In genomic region chr16:3129137-3130131, GRCh38 we compare ENCODE assay signal across 8 cellular contexts. TPM values are rescaled to one million over a fixed set of nuclear protein-coding genes. Genes with fewer than 3 reads are reported as not detected.
A peak's percentile ranks its signal among the peaks of the same experiment; 100 is the strongest.
DNase-seq lines count a peak whose midpoint lies in the region; ATAC-seq and TF ChIP-seq lines count a peak whose summit lies in the region.

No MANE protein-coding gene starts in this region.

- H3K4me1 ChIP-seq in Caco-2, result no peaks in the 10 kb centered on the region

- intact Hi-C loops in Caco-2 (cut with micrococcal nuclease; ENCODE audit: unreplicated experiment), result loop anchor here (1.0 to 5.0 kb wide), 2 partner anchors 38 to 70 kb away; no protein-coding TSS in a partner anchor

- in situ Hi-C loops in astrocyte of the cerebellum (cut with HindIII; ENCODE audit: low sequenced_read_pairs), result loop anchor here (5.0 kb wide), 1 partner anchor 82 kb away; the partner anchor contains the start of gene MMP25

- no peaks in the 10 kb centered on the region for H3K27me3 ChIP-seq in Caco-2 (replicated peaks; ENCODE audit: control insufficient read depth, insufficient read depth, low read length)

- peak overlapping the region; percentile 81 for H3K4me3 Mint-ChIP-seq in Caco-2 (ENCODE audit: unreplicated experiment)

- H3K4me3 ChIP-seq in Caco-2 (ENCODE audit: low read depth, low read length) (peak overlapping the region; percentile 36), astrocyte of the cerebellum (ENCODE audit: low read depth, low read length) (peak overlapping the region; percentile 5), skeletal muscle cell (ENCODE audit: low read depth, low read length) (peak overlapping the region; percentile 42)

- H3K27me3 Mint-ChIP-seq in Caco-2 (ENCODE audit: insufficient read depth, unreplicated experiment), result no peaks in the 10 kb centered on the region

- peaks cover 2% of the 10 kb centered on the region for H3K36me3 ChIP-seq in Caco-2 (ENCODE audit: control insufficient read depth, insufficient read depth, low read length)

- BruUV-seq in Caco-2 (replicated peaks; lab: Mats Ljungman, UMichigan), result no TSS peak

- peak; percentile 74 to 81 for DNase-seq in Caco-2
- peak; percentile 79 for DNase-seq in NCI-H2029 (lab: John Stamatoyannopoulos, UW)
- peak; percentile 37 to 94 (median 67) for DNase-seq in T-helper 2 cell
- peak; percentile 76 for DNase-seq in astrocyte of the cerebellum (ENCODE audit: low read depth)
- peak in 50 of 51 donors; percentile 18 to 85 (median 54) for DNase-seq in hypothalamus (lab: John Stamatoyannopoulos, UW)
- no peak for DNase-seq in skeletal muscle cell (ENCODE audit: low read depth)
- DNase-seq in HuH-7.5 (ENCODE audit: low spot score), result no peak

- H3K4me1 Mint-ChIP-seq in Caco-2 (ENCODE audit: low read depth, unreplicated experiment), result peaks cover 15% of the 10 kb centered on the region

- H3K9me3 ChIP-seq in Caco-2, result no peaks in the 10 kb centered on the region

- peak; percentile 47 for ATAC-seq in GM21717 (IDR thresholded peaks at IDR 0.05; ENCODE audit: unreplicated experiment)

- POLR2A ChIA-PET in Caco-2 (lab: Charles Lee), result interaction anchor here (0.7 to 1.3 kb wide), 5 partner anchors 21 to 473 kb away, joined by 3 to 7 read pairs (median 4); no protein-coding TSS in a partner anchor

- no peaks in the 10 kb centered on the region for H3K9me3 Mint-ChIP-seq in Caco-2 (ENCODE audit: unreplicated experiment)

- H3K36me3 Mint-ChIP-seq in Caco-2 (ENCODE audit: insufficient read depth, unreplicated experiment), result peaks cover 54% of the 10 kb centered on the region

- CTCF ChIA-PET in Caco-2 (lab: Charles Lee), result interaction anchor here (0.7 to 3.7 kb wide), 20 partner anchors 11 to 126 kb away, joined by 3 to 44 read pairs (median 4); no protein-coding TSS in a partner anchor

- peak overlapping the region; percentile 25 for H3K27ac Mint-ChIP-seq in Caco-2 (ENCODE audit: unreplicated experiment)

- TF ChIP-seq CTCF in Caco-2 (IDR thresholded peaks at IDR 0.05; ENCODE audit: insufficient read depth in 1 of 2, low read depth in 1 of 2, low read length in 1 of 2, severe bottlenecking in 1 of 2, unreplicated experiment in 1 of 2) (peak; percentile 72 to 84), astrocyte of the cerebellum (IDR thresholded peaks at IDR 0.05; ENCODE audit: low read depth, low read length, missing control alignments) (peak; percentile 92)

RNA-seq across cellular contexts. Expression of gene ZNF213, which starts 5.4 kb away (rescaled TPM):
- total RNA-seq in Caco-2 (2022), result 5.3 and 5.5 TPM in 2 replicates

RNA-seq across cellular contexts. Expression of gene ZNF205, which starts 17.0 kb away (rescaled TPM):
- total RNA-seq in Caco-2 (2022), result 10.3 and 13.5 TPM in 2 replicates

RNA-seq across cellular contexts. Expression of gene ZSCAN10, which starts 30.3 kb away (rescaled TPM):
- total RNA-seq in Caco-2 (2022), result not detected in 2 replicates

RNA-seq across cellular contexts. Expression of gene OR1F1, which starts 58.6 kb away (rescaled TPM):
- total RNA-seq in Caco-2 (2022), result not detected in 2 replicates

Comparison
In these comparisons a context has a peak if more than half of its experiments do, and no peak if none do; other contexts are left out.
1. DNase-seq: peak in Caco-2 (2 of 2), NCI-H2029 (single experiment), T-helper 2 cell (5 of 5), astrocyte of the cerebellum (single experiment) and hypothalamus (50 of 51); none in skeletal muscle cell (single experiment) and HuH-7.5 (single experiment).
2. Peak in every context shown above with its lines, with median percentiles within 50 percentile points of each other: H3K4me3 ChIP-seq.